Comparison of ENCODE assay signal across 1 cellular context in genomic region chr4:169664615-169665014, GRCh38.
A peak's percentile ranks its signal among the peaks of the same experiment; 100 is the strongest.
TF ChIP-seq lines count a peak whose summit lies in the region.

No MANE protein-coding gene starts in this region.

TF ChIP-seq in SK-N-SH, 30 proteins besides CTCF, POLR2A, EP300 and RAD21 (continued from another document):
- TF ChIP-seq ZBTB33 (IDR thresholded peaks at IDR 0.05; ENCODE audit: borderline replicate concordance, low read depth) = peak; percentile 27; the same call in 1 of the 2 replicates
- no peak for TF ChIP-seq TAF1 (IDR thresholded peaks at IDR 0.05; ENCODE audit: borderline replicate concordance, low read depth, low read length)
- TF ChIP-seq SMC3 (IDR thresholded peaks at IDR 0.05; ENCODE audit: low read depth, low read length) = no peak
- no peak for TF ChIP-seq IRF3 (IDR thresholded peaks at IDR 0.05; ENCODE audit: low read depth, low read length)
- peak; percentile 95 for TF ChIP-seq PBX3 (IDR thresholded peaks at IDR 0.05)
- TF ChIP-seq GATA2 (CRISPR knock-in tag; IDR thresholded peaks at IDR 0.05) = peak; percentile 87
- TF ChIP-seq MAX (IDR thresholded peaks at IDR 0.05; ENCODE audit: low read depth) = 0 out of 2 replicates have a peak, but pooled peaks have one; percentile 39
- peak; percentile 97 for TF ChIP-seq TCF12 (IDR thresholded peaks at IDR 0.05)
- peak; percentile 87 for TF ChIP-seq NFIC (IDR thresholded peaks at IDR 0.05; ENCODE audit: borderline replicate concordance)
- TF ChIP-seq POLR2AphosphoS5 (IDR thresholded peaks at IDR 0.05; ENCODE audit: low read depth, low read length) = peak; percentile 86; the same call in 1 of the 2 replicates
- TF ChIP-seq NRF1 (IDR thresholded peaks at IDR 0.05; ENCODE audit: low read depth, low read length) = no peak
TF ChIP-seq in SK-N-SH: peak in this region for 18.
